ENCODE assay signal across 8 cellular contexts in genomic region chr18:75209952-75210261, GRCh38. TPM values are rescaled to one million over a fixed set of nuclear protein-coding genes. Genes with fewer than 3 reads are reported as not detected.
A peak's percentile ranks its signal among the peaks of the same experiment; 100 is the strongest.
DNase-seq lines count a peak whose midpoint lies in the region; ATAC-seq and TF ChIP-seq lines count a peak whose summit lies in the region.

No MANE protein-coding gene starts in this region.

- no peak for TF ChIP-seq CTCF in cardiac fibroblast (IDR thresholded peaks at IDR 0.05; ENCODE audit: low read depth, low read length)

- DNase-seq in COLO668 (lab: John Stamatoyannopoulos, UW; ENCODE audit: unreplicated experiment), result peak; percentile 50
- DNase-seq in Jurkat, Clone E6-1 (ENCODE audit: low read depth, low spot score), result no peak
- no peak for DNase-seq in cardiac fibroblast (ENCODE audit: low read depth in 2 of 2)
- DNase-seq in naive B cell, result no peak
- DNase-seq in GM19238 (ENCODE audit: insufficient read length, low spot score), result no peak
- no peak for DNase-seq in NCI-H1048 (lab: John Stamatoyannopoulos, UW)

- H3K4me3 Mint-ChIP-seq in naive B cell, result peak overlapping the region; percentile 96 to 100 (median 98)

- H3K4me1 Mint-ChIP-seq in naive B cell, result peaks cover 55 to 56% (median 56%) of the 10 kb centered on the region in 3 donors

- H3K4me3 ChIP-seq in Jurkat, Clone E6-1 (ENCODE audit: low read length), result peak overlapping the region; percentile 84
- H3K4me3 ChIP-seq in cardiac fibroblast (replicated peaks in 1 of 2; ENCODE audit: low read depth in 2 of 2, low read length in 2 of 2), result peak overlapping the region; percentile 59 to 85

- no peaks in the 10 kb centered on the region for H3K9me3 Mint-ChIP-seq in naive B cell

- ATAC-seq in naive B cell (ENCODE audit: low read depth in 2 of 2), result no peak
- ATAC-seq in GM19455 (IDR thresholded peaks at IDR 0.05; ENCODE audit: unreplicated experiment), result no peak
- no peak for ATAC-seq in GM18498 (IDR thresholded peaks at IDR 0.05; ENCODE audit: unreplicated experiment)

- no peaks in the 10 kb centered on the region for H3K36me3 Mint-ChIP-seq in naive B cell

- H3K27ac Mint-ChIP-seq in naive B cell, result peak overlapping the region; percentile 63 to 94 (median 90)

- peaks cover 0 to 28% (median 10%) of the 10 kb centered on the region in 3 donors for H3K27me3 Mint-ChIP-seq in naive B cell

RNA-seq across cellular contexts. Expression of gene TSHZ1, which starts 0.7 kb away (rescaled TPM):
- polyA plus RNA-seq in Jurkat, Clone E6-1 (2012; ENCODE audit: insufficient read depth, insufficient read length), result 13.5 TPM
- 1 to 10 TPM in 5 of 6 donors, under 1 TPM in 1; 0.41 to 2.2 (median 1.7) TPM for polyA plus RNA-seq in naive B cell (ENCODE audit: low read depth in 6 of 6)

RNA-seq across cellular contexts. Expression of gene PTGR3, which starts 1.0 kb away (rescaled TPM):
- 33.0 TPM for polyA plus RNA-seq in Jurkat, Clone E6-1 (2012; ENCODE audit: insufficient read depth, insufficient read length)
- 10 to 100 TPM; 14.7 to 36.8 (median 22.5) TPM for polyA plus RNA-seq in naive B cell (ENCODE audit: low read depth in 6 of 6)
